14 cellular contexts compared by ENCODE assay signal in the genomic region with DNA sequence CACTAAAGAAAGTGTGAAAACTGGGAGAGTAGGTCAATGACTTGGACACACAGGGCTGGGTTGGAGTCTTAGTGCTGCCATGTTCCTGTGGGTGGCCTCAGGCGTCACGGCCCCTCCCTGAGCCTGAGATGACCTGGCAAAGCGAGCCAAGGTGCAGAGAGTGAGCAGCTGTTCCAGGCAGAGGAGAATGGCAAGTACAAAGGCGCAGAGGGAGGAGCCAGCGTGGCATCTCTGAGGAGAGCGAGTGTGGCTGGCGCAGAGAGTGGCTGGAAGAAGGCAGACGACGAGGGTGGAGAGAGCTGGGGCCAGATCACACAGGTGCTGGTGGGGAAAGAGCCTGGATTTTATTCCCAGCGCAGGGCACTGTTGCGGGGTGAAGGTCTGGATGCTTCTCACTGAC. TPM values are rescaled to one million over a fixed set of nuclear protein-coding genes. Genes with fewer than 3 reads are reported as not detected.
DNase-seq lines count a peak whose midpoint lies in the region; TF ChIP-seq lines count a peak whose summit lies in the region.
"Had no signal": no experiment of that assay in that cellular context is flagged by ENCODE, and none has a peak within 500 bp of the region (broad histone marks: within the 10 kb centered on the region; RNA-seq: fewer than 3 reads in every experiment).

No MANE protein-coding gene starts in this region.

- H3K36me3 ChIP-seq in colonic mucosa (no peaks in the 10 kb centered on the region), osteoblast (ENCODE audit: insufficient read depth, low read length) (no peaks in the 10 kb centered on the region), thyroid gland (no peaks in the 10 kb centered on the region)

- H3K4me3 ChIP-seq in colonic mucosa = no peak overlapping the region
- H3K4me3 ChIP-seq in osteoblast (ENCODE audit: insufficient read depth, low read length) = no peak overlapping the region
- H3K4me3 ChIP-seq in thyroid gland (replicated peaks in 1 of 3) = no peak overlapping the region
- H3K4me3 ChIP-seq: K562 had no signal

- H3K4me1 ChIP-seq in colonic mucosa (peaks cover 5% of the 10 kb centered on the region), osteoblast (ENCODE audit: insufficient read depth, low read length) (peaks cover 8% of the 10 kb centered on the region), thyroid gland (peaks cover 17 to 22% of the 10 kb centered on the region in 2 donors)

- peak overlapping the region; percentile 27 to 51 for H3K9ac ChIP-seq in colonic mucosa (ENCODE audit: low read depth in 2 of 2, low read length in 2 of 2)

- WGBS in thyroid gland, 2 donors = 84 to 90% methylated on average over 11 of the region's 11 CpGs

- H3K27ac ChIP-seq in C4-2B (peak overlapping the region; percentile 86), colonic mucosa (peak overlapping the region; percentile 84), osteoblast (ENCODE audit: low read depth, low read length) (no peak overlapping the region), thyroid gland (peak overlapping the region in 1 of 3 donors; percentile 85)

- DNase-seq in NCI-H2029 treated with DMSO at 0.1 percent for 48 hours (lab: John Stamatoyannopoulos, UW) (peak; percentile 71), colonic mucosa (peak; percentile 87), osteoblast (ENCODE audit: insufficient read length, low spot score, missing footprints) (peak; percentile 23), thyroid gland (no peak), GM03348 (ENCODE audit: low spot score) (no peak), NCI-H1930 (lab: John Stamatoyannopoulos, UW) (no peak)
- DNase-seq in activated CD4-positive, CD25-positive, alpha-beta regulatory T cell treated with anti-CD3 and anti-CD28 coated beads, Interleukin-2, amount 50 U/mL, for 72 hours = no peak
- DNase-seq: AML-193; foreskin fibroblast; NCI-H1694 treated with DMSO at 0.1 percent for 48 hours; stimulated activated CD4-positive, alpha-beta T cell treated with anti-CD3 and anti-CD28 coated beads, Interleukin-15, amount 100 ng/mL, for 24 hours; stimulated activated CD8-positive, alpha-beta memory T cell treated with anti-CD3 and anti-CD28 coated beads, Interleukin-4, amount 100 ng/mL, for 48 hours had no signal

- H3K4me2 ChIP-seq in osteoblast (ENCODE audit: insufficient read depth, low read length) = no peak overlapping the region

- TF ChIP-seq POLR2A in thyroid gland (IDR thresholded peaks at IDR 0.05) = no peak

- TF ChIP-seq CTCF in C4-2B (conservative IDR thresholded peaks at IDR 0.05) = no peak
- no peak for TF ChIP-seq CTCF in colonic mucosa (IDR thresholded peaks at IDR 0.05)
- TF ChIP-seq CTCF in osteoblast (IDR thresholded peaks at IDR 0.05; ENCODE audit: extremely low read depth, low read depth, low read length) = no peak
- no peak for TF ChIP-seq CTCF in thyroid gland (IDR thresholded peaks at IDR 0.05)

- H2AFZ ChIP-seq in osteoblast (ENCODE audit: low read length) = no peak overlapping the region

- H4K20me1 ChIP-seq in osteoblast (ENCODE audit: insufficient read depth, low read length) = peaks cover 2% of the 10 kb centered on the region

- H3K27me3 ChIP-seq in colonic mucosa = no peaks in the 10 kb centered on the region
- no peaks in the 10 kb centered on the region for H3K27me3 ChIP-seq in osteoblast (ENCODE audit: insufficient read depth, low read length)
- H3K27me3 ChIP-seq in thyroid gland = no peaks in the 10 kb centered on the region

- intact Hi-C loops in colonic mucosa (cut with DNase I) (loop anchor here (10.0 kb wide), 1 partner anchor 114 kb away; no protein-coding TSS in a partner anchor), thyroid gland (cut with DNase I) (no loop called here)

- H3K9me3 ChIP-seq in colonic mucosa (no peaks in the 10 kb centered on the region), osteoblast (ENCODE audit: low read depth, low read length) (no peaks in the 10 kb centered on the region), thyroid gland (no peaks in the 10 kb centered on the region)

- no peaks in the 10 kb centered on the region for H3K79me2 ChIP-seq in osteoblast (ENCODE audit: insufficient read depth, low read length)

RNA-seq across cellular contexts. Expression of gene CHMP4B, which starts 20.6 kb away (rescaled TPM):
- 100 to 1,000 TPM; 165 to 227 TPM for total RNA-seq in colonic mucosa
- total RNA-seq in osteoblast = 40.1 and 40.9 TPM in 2 replicates
- total RNA-seq in thyroid gland = 10 to 100 TPM; 70.3 to 93.5 (median 85.7) TPM

RNA-seq across cellular contexts. Expression of gene ZNF341, which starts 58.8 kb away (rescaled TPM):
- total RNA-seq in colonic mucosa (1 to 10 TPM; 2.7 to 6.1 TPM), osteoblast (1.1 and 1.2 TPM in 2 replicates), thyroid gland (1 to 10 TPM; 1.1 to 3.5 (median 2.8) TPM)

Comparison
In these comparisons a context has a peak if more than half of its experiments do, and no peak if none do; other contexts are left out.
1. DNase-seq: peak in NCI-H2029 treated with DMSO at 0.1 percent for 48 hours (single experiment), colonic mucosa (single experiment) and osteoblast (single experiment); none in thyroid gland (0 of 2), activated CD4-positive, CD25-positive, alpha-beta regulatory T cell treated with anti-CD3 and anti-CD28 coated beads, Interleukin-2, amount 50 U/mL, for 72 hours (single experiment), GM03348 (single experiment) and NCI-H1930 (0 of 2).